1 cellular context compared by ENCODE assay signal in the genomic region with DNA sequence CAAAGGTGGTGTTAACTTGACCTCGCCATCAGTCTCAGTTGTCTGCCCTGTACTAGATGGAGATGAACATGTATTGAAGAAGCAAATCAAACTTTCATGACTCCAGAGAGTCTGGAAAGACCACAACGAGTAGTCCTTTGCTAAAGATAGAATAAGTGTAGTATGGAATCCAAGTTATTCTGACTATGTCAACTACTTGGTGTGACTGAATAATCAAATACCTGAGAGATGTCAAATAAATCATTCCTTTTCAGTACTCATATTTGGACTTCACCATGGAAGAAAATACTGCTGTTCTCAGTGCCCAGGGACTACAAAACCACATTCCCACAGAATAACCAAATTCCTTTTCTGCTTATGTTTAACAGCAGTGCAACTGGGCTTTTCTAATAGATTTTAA.
TF ChIP-seq lines count a peak whose summit lies in the region.

No MANE protein-coding gene starts in this region.

TF ChIP-seq in IMR-90, 13 proteins besides CTCF, POLR2A, EP300 and RAD21:
- TF ChIP-seq, protein P1, sequence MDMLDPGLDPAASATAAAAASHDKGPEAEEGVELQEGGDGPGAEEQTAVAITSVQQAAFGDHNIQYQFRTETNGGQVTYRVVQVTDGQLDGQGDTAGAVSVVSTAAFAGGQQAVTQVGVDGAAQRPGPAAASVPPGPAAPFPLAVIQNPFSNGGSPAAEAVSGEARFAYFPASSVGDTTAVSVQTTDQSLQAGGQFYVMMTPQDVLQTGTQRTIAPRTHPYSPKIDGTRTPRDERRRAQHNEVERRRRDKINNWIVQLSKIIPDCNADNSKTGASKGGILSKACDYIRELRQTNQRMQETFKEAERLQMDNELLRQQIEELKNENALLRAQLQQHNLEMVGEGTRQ (IDR thresholded peaks at IDR 0.05; ENCODE audit: low read depth, low read length) = no peak
- TF ChIP-seq MXI1 (IDR thresholded peaks at IDR 0.05; ENCODE audit: borderline replicate concordance, low read depth, low read length) = no peak
- no peak for TF ChIP-seq NFE2L2 (IDR thresholded peaks at IDR 0.05; ENCODE audit: low read depth, low read length)
- no peak for TF ChIP-seq RFX5 (IDR thresholded peaks at IDR 0.05; ENCODE audit: low read depth, low read length)
- TF ChIP-seq BHLHE40 (IDR thresholded peaks at IDR 0.05; ENCODE audit: low read depth, low read length) = no peak
